1 cellular context compared by ENCODE assay signal in genomic region chr1:76390451-76390850, GRCh38.
TF ChIP-seq lines count a peak whose summit lies in the region.

No MANE protein-coding gene starts in this region.

TF ChIP-seq in HepG2, 621 proteins besides CTCF, POLR2A, EP300 and RAD21 (continued from another document):
- TF ChIP-seq, protein P1, sequence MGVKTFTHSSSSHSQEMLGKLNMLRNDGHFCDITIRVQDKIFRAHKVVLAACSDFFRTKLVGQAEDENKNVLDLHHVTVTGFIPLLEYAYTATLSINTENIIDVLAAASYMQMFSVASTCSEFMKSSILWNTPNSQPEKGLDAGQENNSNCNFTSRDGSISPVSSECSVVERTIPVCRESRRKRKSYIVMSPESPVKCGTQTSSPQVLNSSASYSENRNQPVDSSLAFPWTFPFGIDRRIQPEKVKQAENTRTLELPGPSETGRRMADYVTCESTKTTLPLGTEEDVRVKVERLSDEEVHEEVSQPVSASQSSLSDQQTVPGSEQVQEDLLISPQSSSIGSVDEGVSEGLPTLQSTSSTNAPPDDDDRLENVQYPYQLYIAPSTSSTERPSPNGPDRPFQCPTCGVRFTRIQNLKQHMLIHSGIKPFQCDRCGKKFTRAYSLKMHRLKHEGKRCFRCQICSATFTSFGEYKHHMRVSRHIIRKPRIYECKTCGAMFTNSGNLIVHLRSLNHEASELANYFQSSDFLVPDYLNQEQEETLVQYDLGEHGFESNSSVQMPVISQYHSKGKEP (CRISPR knock-in tag; IDR thresholded peaks at IDR 0.05) = no peak
- TF ChIP-seq ZNF629 (CRISPR knock-in tag; conservative IDR thresholded peaks at IDR 0.05) = no peak
- TF ChIP-seq GTF2F1 (IDR thresholded peaks at IDR 0.05; ENCODE audit: low read length) = no peak
- TF ChIP-seq NFATC3 (CRISPR knock-in tag; IDR thresholded peaks at IDR 0.05) = no peak
- TF ChIP-seq, protein P2, sequence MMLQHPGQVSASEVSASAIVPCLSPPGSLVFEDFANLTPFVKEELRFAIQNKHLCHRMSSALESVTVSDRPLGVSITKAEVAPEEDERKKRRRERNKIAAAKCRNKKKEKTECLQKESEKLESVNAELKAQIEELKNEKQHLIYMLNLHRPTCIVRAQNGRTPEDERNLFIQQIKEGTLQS (CRISPR knock-in tag; IDR thresholded peaks at IDR 0.05) = no peak
- no peak for TF ChIP-seq ZFP36 (IDR thresholded peaks at IDR 0.05; ENCODE audit: borderline replicate concordance, low read depth, low read length, partially characterized antibody)
- no peak for TF ChIP-seq CEBPG (CRISPR knock-in tag; IDR thresholded peaks at IDR 0.05)
